Comparison of ENCODE assay signal across 6 cellular contexts in genomic region chr3:39593341-39593740, GRCh38.
"Had no signal": no experiment of that assay in that cellular context is flagged by ENCODE, and none has a peak within 500 bp of the region (broad histone marks: within the 10 kb centered on the region; RNA-seq: fewer than 3 reads in every experiment).

No MANE protein-coding gene starts in this region.

- H3K4me2 ChIP-seq: GM23338 had no signal

- ATAC-seq: GM23338, HepG2 had no signal

- H3K27ac ChIP-seq: HL-60 had no signal

- H3K4me3 ChIP-seq: GM23338 had no signal

- DNase-seq: H9, HCEC 1CT, KBM-7 had no signal
